15 cellular contexts compared by ENCODE assay signal in genomic region chr21:21195417-21195816, GRCh38.
A peak's percentile ranks its signal among the peaks of the same experiment; 100 is the strongest.
DNase-seq lines count a peak whose midpoint lies in the region; ATAC-seq and TF ChIP-seq lines count a peak whose summit lies in the region.
"Had no signal": no experiment of that assay in that cellular context is flagged by ENCODE, and none has a peak within 500 bp of the region (broad histone marks: within the 10 kb centered on the region; RNA-seq: fewer than 3 reads in every experiment).

No MANE protein-coding gene starts in this region.

- H3K79me2 ChIP-seq in SK-N-SH (ENCODE audit: insufficient read depth) (no peaks in the 10 kb centered on the region), neural cell (replicated peaks; ENCODE audit: insufficient read depth, low read length) (no peaks in the 10 kb centered on the region)

- H3K9me2 ChIP-seq in SK-N-SH (no peaks in the 10 kb centered on the region), neural cell (ENCODE audit: insufficient read depth, low read length) (no peaks in the 10 kb centered on the region)

- H3K36me3 ChIP-seq in SK-N-SH (replicated peaks in 1 of 2; ENCODE audit: control insufficient read depth in 1 of 2, insufficient read depth in 2 of 2, low read length in 1 of 2) (no peaks in the 10 kb centered on the region), neural cell (ENCODE audit: insufficient read depth, low read length) (no peaks in the 10 kb centered on the region)
- H3K36me3 ChIP-seq: HAP-1 had no signal

- POLR2A ChIA-PET in SK-N-SH (lab: Yijun Ruan, JAX): no interaction called here

- H3K9ac ChIP-seq in SK-N-SH (no peak overlapping the region), neural cell (ENCODE audit: low read length) (no peak overlapping the region)

- H3K4me1 ChIP-seq in SK-N-SH (ENCODE audit: control insufficient read depth in 1 of 2, insufficient read depth in 2 of 2, low read depth in 1 of 2, low read length in 1 of 2): peaks cover 0 to 9% of the 10 kb centered on the region in 2 experiments; a peak in 3 of 4 replicates
- H3K4me1 ChIP-seq: A549, Caco-2, HAP-1 had no signal

- H3K9me3 Mint-ChIP-seq in activated T-helper 2 cell treated with anti-CD3 and anti-CD28 coated beads, Interferon-gamma antibody, Interleukin-2, Interleukin-4, amounts not matched to agents 10 μg/mL and 5 μg/mL and 100 μg/mL, durations not matched to agents 14 hours and 24 hours and 36 hours: peaks cover 4% of the 10 kb centered on the region
- H3K9me3 Mint-ChIP-seq: CD4-positive, alpha-beta T cell had no signal

- peaks cover 8% of the 10 kb centered on the region for H3K36me3 Mint-ChIP-seq in activated T-helper 2 cell treated with anti-CD3 and anti-CD28 coated beads, Interferon-gamma antibody, Interleukin-2, Interleukin-4, amounts not matched to agents 10 μg/mL and 5 μg/mL and 100 μg/mL, durations not matched to agents 14 hours and 24 hours and 36 hours (ENCODE audit: low read depth)

- H3K9me3 ChIP-seq in SK-N-SH (no peaks in the 10 kb centered on the region), neural cell (ENCODE audit: low read length) (no peaks in the 10 kb centered on the region)
- H3K9me3 ChIP-seq: A549, Caco-2, HAP-1 had no signal

- no peak for TF ChIP-seq CTCF in SK-N-SH (IDR thresholded peaks at IDR 0.05)
- TF ChIP-seq CTCF in neural cell (IDR thresholded peaks at IDR 0.05; ENCODE audit: poor library complexity, severe bottlenecking): no peak

- ATAC-seq in SK-N-SH treated with all-trans-retinoic acid at 6 μM for 48 hours (no peak), sciatic nerve (no peak), GM21723 (IDR thresholded peaks at IDR 0.05; ENCODE audit: unreplicated experiment) (no peak)
- ATAC-seq: A549, HepG2 had no signal

- H4K20me1 ChIP-seq in SK-N-SH (ENCODE audit: insufficient read depth): no peaks in the 10 kb centered on the region
- no peaks in the 10 kb centered on the region for H4K20me1 ChIP-seq in neural cell (ENCODE audit: insufficient read depth)

- H2AFZ ChIP-seq in SK-N-SH (ENCODE audit: low read depth) (peak overlapping the region; percentile 19; the same call in 1 of the 2 replicates), neural cell (ENCODE audit: low read depth, low read length) (no peak overlapping the region)

- WGBS in SK-N-SH (ENCODE audit: low lambda C conversion rate): 88% methylated on average over 1 of the region's 1 CpG

- TF ChIP-seq EP300 in SK-N-SH (IDR thresholded peaks at IDR 0.05; ENCODE audit: borderline replicate concordance in 1 of 2, low read depth in 1 of 2, low read length in 1 of 2) (no peak), neural cell (conservative IDR thresholded peaks at IDR 0.05; ENCODE audit: poor library complexity, severe bottlenecking) (peak; percentile 93)

- H3K27me3 Mint-ChIP-seq in activated T-helper 2 cell treated with anti-CD3 and anti-CD28 coated beads, Interferon-gamma antibody, Interleukin-2, Interleukin-4, amounts not matched to agents 10 μg/mL and 5 μg/mL and 100 μg/mL, durations not matched to agents 14 hours and 24 hours and 36 hours (ENCODE audit: low read depth): no peaks in the 10 kb centered on the region
- H3K27me3 Mint-ChIP-seq: CD4-positive, alpha-beta T cell had no signal

- H3K27ac ChIP-seq in SK-N-SH (ENCODE audit: low read depth in 2 of 2, low read length in 1 of 2) (no peak overlapping the region), neural cell (ENCODE audit: low read length) (no peak overlapping the region)
- H3K27ac ChIP-seq: 22Rv1, A549, C4-2B had no signal

- H3K4me2 ChIP-seq in SK-N-SH (no peak overlapping the region), neural cell (ENCODE audit: low read length) (no peak overlapping the region)
- H3K4me2 ChIP-seq: A549 had no signal

- peaks cover 23% of the 10 kb centered on the region for H3K4me1 Mint-ChIP-seq in activated T-helper 2 cell treated with anti-CD3 and anti-CD28 coated beads, Interferon-gamma antibody, Interleukin-2, Interleukin-4, amounts not matched to agents 10 μg/mL and 5 μg/mL and 100 μg/mL, durations not matched to agents 14 hours and 24 hours and 36 hours (ENCODE audit: low read depth)

- no peak for DNase-seq in SK-N-SH
- DNase-seq in activated T-helper 2 cell treated with anti-CD3 and anti-CD28 coated beads, Interferon-gamma antibody, Interleukin-2, Interleukin-4, amounts not matched to agents 10 μg/mL and 5 μg/mL and 100 μg/mL, durations not matched to agents 14 hours and 24 hours and 36 hours (ENCODE audit: low spot score): no peak
- no peak for DNase-seq in sciatic nerve (ENCODE audit: low spot score)
- no peak for DNase-seq in LoVo (ENCODE audit: low spot score)
- DNase-seq: AML-193; Caco-2; CD4-positive, alpha-beta T cell had no signal

- H3K4me3 ChIP-seq in SK-N-SH (ENCODE audit: low read depth in 2 of 2, low read length in 1 of 2) (no peak overlapping the region), neural cell (ENCODE audit: low read length) (no peak overlapping the region)
- H3K4me3 ChIP-seq: A549, HAP-1 had no signal

- CTCF ChIA-PET in SK-N-SH (lab: Yijun Ruan, JAX): interaction anchor here (1.0 kb wide), 1 partner anchor 9 kb away, joined by 3 read pairs; no protein-coding TSS in a partner anchor

- H3K27me3 ChIP-seq in SK-N-SH (ENCODE audit: insufficient read depth) (no peaks in the 10 kb centered on the region), neural cell (ENCODE audit: insufficient read depth, low read depth, low read length) (no peaks in the 10 kb centered on the region)

- H3F3A ChIP-seq in SK-N-SH (replicated peaks; ENCODE audit: insufficient read depth) (peaks cover 15% of the 10 kb centered on the region), neural cell (ENCODE audit: insufficient read depth, low read length, poor library complexity, severe bottlenecking) (no peaks in the 10 kb centered on the region)

- intact Hi-C loops in activated T-helper 2 cell treated with anti-CD3 and anti-CD28 coated beads, Interferon-gamma antibody, Interleukin-2, Interleukin-4, amounts not matched to agents 10 μg/mL and 5 μg/mL and 100 μg/mL, durations not matched to agents 14 hours and 24 hours and 36 hours (cut with micrococcal nuclease): no loop called here
- intact Hi-C loops in sciatic nerve (cut with DNase I): no loop called here

- H3K27ac Mint-ChIP-seq in activated T-helper 2 cell treated with anti-CD3 and anti-CD28 coated beads, Interferon-gamma antibody, Interleukin-2, Interleukin-4, amounts not matched to agents 10 μg/mL and 5 μg/mL and 100 μg/mL, durations not matched to agents 14 hours and 24 hours and 36 hours: peak overlapping the region; percentile 33
- H3K27ac Mint-ChIP-seq: CD4-positive, alpha-beta T cell had no signal

- H3K4me3 Mint-ChIP-seq in activated T-helper 2 cell treated with anti-CD3 and anti-CD28 coated beads, Interferon-gamma antibody, Interleukin-2, Interleukin-4, amounts not matched to agents 10 μg/mL and 5 μg/mL and 100 μg/mL, durations not matched to agents 14 hours and 24 hours and 36 hours (ENCODE audit: low read depth): no peak overlapping the region
- H3K4me3 Mint-ChIP-seq: CD4-positive, alpha-beta T cell had no signal

- no peak for TF ChIP-seq RAD21 in SK-N-SH (IDR thresholded peaks at IDR 0.05; ENCODE audit: low read length)
- no peak for TF ChIP-seq RAD21 in neural cell (conservative IDR thresholded peaks at IDR 0.05)

TF ChIP-seq in SK-N-SH, 30 proteins besides CTCF, POLR2A, EP300 and RAD21 (continues in another document):
- TF ChIP-seq USF2 (IDR thresholded peaks at IDR 0.05; ENCODE audit: borderline replicate concordance, low read depth, low read length): no peak

TF ChIP-seq in SK-N-SH treated with all-trans-retinoic acid at 6 μM for 48 hours, 23 proteins besides CTCF, POLR2A, EP300 and RAD21 (continues in another document):
- TF ChIP-seq OSR1 (CRISPR knock-in tag; IDR thresholded peaks at IDR 0.05) (no peak), BACH2 (CRISPR knock-in tag; IDR thresholded peaks at IDR 0.05; ENCODE audit: borderline replicate concordance) (no peak), TOX (CRISPR knock-in tag; IDR thresholded peaks at IDR 0.05; ENCODE audit: borderline replicate concordance) (no peak), ARNTL (CRISPR knock-in tag; IDR thresholded peaks at IDR 0.05; ENCODE audit: borderline replicate concordance, low read depth) (no peak), ZC3H10 (CRISPR knock-in tag; IDR thresholded peaks at IDR 0.05) (no peak), ZNF8 (CRISPR knock-in tag; IDR thresholded peaks at IDR 0.05) (no peak), SNAI2 (CRISPR knock-in tag; IDR thresholded peaks at IDR 0.05) (no peak), ZFP3 (CRISPR knock-in tag; IDR thresholded peaks at IDR 0.05) (no peak), ZNF565 (CRISPR knock-in tag; conservative IDR thresholded peaks at IDR 0.05; ENCODE audit: low read depth) (no peak), TCF4 (CRISPR knock-in tag; IDR thresholded peaks at IDR 0.05; ENCODE audit: borderline replicate concordance) (no peak)

TF ChIP-seq in neural cell, 6 proteins besides CTCF, POLR2A, EP300 and RAD21:
- TF ChIP-seq POLR2AphosphoS5 (IDR thresholded peaks at IDR 0.05): peak; percentile 82
- no peak for TF ChIP-seq TAF1 (IDR thresholded peaks at IDR 0.05; ENCODE audit: low read depth)
